In genomic region chr12:51730745-51731144, GRCh38 we compare ENCODE assay signal across 26 cellular contexts.
DNase-seq lines count a peak whose midpoint lies in the region; ATAC-seq, FAIRE-seq and TF ChIP-seq lines count a peak whose summit lies in the region.
"Had no signal": no experiment of that assay in that cellular context is flagged by ENCODE, and none has a peak within 500 bp of the region (broad histone marks: within the 10 kb centered on the region; RNA-seq: fewer than 3 reads in every experiment).

No MANE protein-coding gene starts in this region.

- H3K4me2 ChIP-seq in SK-N-SH = no peak overlapping the region
- H3K4me2 ChIP-seq in HepG2 (ENCODE audit: low read depth, low read length) = no peak overlapping the region
- H3K4me2 ChIP-seq: BLaER1 had no signal

- DNase-seq in SK-N-SH = no peak
- DNase-seq in SK-N-DZ (ENCODE audit: low spot score) = peak; percentile 60
- no peak for DNase-seq in HepG2 (ENCODE audit: low spot score)
- no peak for DNase-seq in stimulated activated naive CD4-positive, alpha-beta T cell treated with Interleukin-2 at 50 U/mL for 16 hours (lab: John Stamatoyannopoulos, UW)
- no peak for DNase-seq in NCI-H345 treated with DMSO at 0.1 percent for 48 hours (lab: John Stamatoyannopoulos, UW; ENCODE audit: unreplicated experiment)
- DNase-seq in RKO (ENCODE audit: low spot score) = no peak
- DNase-seq: ACHN; BE2C; C1 segment of cervical spinal cord; CD4-positive, alpha-beta memory T cell; CD4-positive, CD25-positive, alpha-beta regulatory T cell; CD8-positive, alpha-beta memory T cell; COR-L47; DMS 273 treated with DMSO at 0.1 percent for 48 hours; DMS153; DMS53; DMS79; DND-41; EL; GDM1 had no signal

- H3K4me3 ChIP-seq in SK-N-SH (ENCODE audit: low read depth in 2 of 2, low read length in 1 of 2) = no peak overlapping the region
- no peak overlapping the region for H3K4me3 ChIP-seq in HepG2 (replicated peaks in 1 of 3; ENCODE audit: insufficient read depth in 1 of 3, low read depth in 2 of 3, low read length in 3 of 3)
- H3K4me3 ChIP-seq: BLaER1, GM12878 had no signal

- H3K4me1 ChIP-seq in SK-N-SH (ENCODE audit: control insufficient read depth in 1 of 2, insufficient read depth in 2 of 2, low read depth in 1 of 2, low read length in 1 of 2) = no peaks in the 10 kb centered on the region; a peak in 1 of 4 replicates
- H3K4me1 ChIP-seq in HepG2 (ENCODE audit: insufficient read depth, low read length) = no peaks in the 10 kb centered on the region
- H3K4me1 ChIP-seq: BE2C, BLaER1 had no signal

- H3K36me3 ChIP-seq in SK-N-SH (replicated peaks in 1 of 2; ENCODE audit: control insufficient read depth in 1 of 2, insufficient read depth in 2 of 2, low read length in 1 of 2) (peaks cover 9 to 45% of the 10 kb centered on the region in 2 experiments), HepG2 (replicated peaks in 1 of 2; ENCODE audit: control insufficient read depth in 1 of 2, insufficient read depth in 2 of 2, low read length in 2 of 2) (no peaks in the 10 kb centered on the region)
- H3K36me3 ChIP-seq: BE2C, BLaER1 had no signal

- TF ChIP-seq CTCF in SK-N-SH (IDR thresholded peaks at IDR 0.05) (no peak), HepG2 (CRISPR knock-in tag; IDR thresholded peaks at IDR 0.05) (no peak)

- H2AFZ ChIP-seq in SK-N-SH (ENCODE audit: low read depth) = no peak overlapping the region
- no peak overlapping the region for H2AFZ ChIP-seq in HepG2 (ENCODE audit: low read length)

- H4K20me1 ChIP-seq in SK-N-SH (ENCODE audit: insufficient read depth) (no peaks in the 10 kb centered on the region), HepG2 (ENCODE audit: insufficient read depth, low read length) (no peaks in the 10 kb centered on the region)
- H4K20me1 ChIP-seq: BLaER1 had no signal

- no peak for TF ChIP-seq RAD21 in SK-N-SH (IDR thresholded peaks at IDR 0.05; ENCODE audit: low read length)
- TF ChIP-seq RAD21 in HepG2 (CRISPR knock-in tag; IDR thresholded peaks at IDR 0.05) = no peak

- no peak for TF ChIP-seq POLR2A in HepG2 (IDR thresholded peaks at IDR 0.05; ENCODE audit: insufficient read depth in 1 of 2, low read depth in 2 of 2, low read length in 2 of 2)

- 47% methylated on average over 2 of the region's 2 CpGs for WGBS in SK-N-SH (ENCODE audit: low lambda C conversion rate)
- 37% methylated on average over 2 of the region's 2 CpGs for WGBS in HepG2 (ENCODE audit: low lambda C conversion rate)

- H3K27ac ChIP-seq in SK-N-SH (ENCODE audit: low read depth in 2 of 2, low read length in 1 of 2) (no peak overlapping the region), HepG2 (ENCODE audit: extremely low read length, insufficient read depth, low read length) (no peak overlapping the region)
- H3K27ac ChIP-seq: 22Rv1, BLaER1 had no signal

- H3K27me3 ChIP-seq in SK-N-SH (ENCODE audit: insufficient read depth) = no peaks in the 10 kb centered on the region
- no peaks in the 10 kb centered on the region; a peak in 1 of 5 replicates for H3K27me3 ChIP-seq in HepG2 (ENCODE audit: control insufficient read depth in 1 of 2, insufficient read depth in 2 of 2, low read length in 2 of 2)
- H3K27me3 ChIP-seq: BE2C, BLaER1 had no signal

- CTCF ChIA-PET in SK-N-SH (lab: Yijun Ruan, JAX) (interaction anchor here (1.7 kb wide), 1 partner anchor 19 kb away, joined by 5 read pairs; no protein-coding TSS in a partner anchor), HepG2 (lab: Yijun Ruan, JAX; ENCODE audit: low intra/inter-chr PET ratio, low total read pairs) (no interaction called here)

- H3K9ac ChIP-seq in SK-N-SH (no peak overlapping the region), HepG2 (ENCODE audit: insufficient read depth, low read depth, low read length) (no peak overlapping the region)
- H3K9ac ChIP-seq: BLaER1 had no signal

- H3K9me2 ChIP-seq in SK-N-SH = no peaks in the 10 kb centered on the region

- H3K79me2 ChIP-seq in SK-N-SH (ENCODE audit: insufficient read depth) (0 out of 2 replicates have a peak, but pooled peaks cover 4% of the 10 kb centered on the region), HepG2 (ENCODE audit: insufficient read depth, low read length) (no peaks in the 10 kb centered on the region)

- in situ Hi-C loops in HepG2 (cut with HindIII; ENCODE audit: extremely low pct_ligation_motif_present, low pct_unique_long_range_greater_than_20kb) = no loop called here

- POLR2A ChIA-PET in SK-N-SH (lab: Yijun Ruan, JAX) = no interaction called here
- POLR2A ChIA-PET in HepG2 (lab: Yijun Ruan, JAX) = no interaction called here

- H3K9me3 ChIP-seq in SK-N-SH (peaks cover 9% of the 10 kb centered on the region), HepG2 (ENCODE audit: low read length) (no peaks in the 10 kb centered on the region)
- H3K9me3 ChIP-seq: BE2C had no signal

- intact Hi-C loops in HepG2 (cut with micrococcal nuclease; ENCODE audit: unreplicated experiment) = no loop called here

- TF ChIP-seq EP300 in SK-N-SH (IDR thresholded peaks at IDR 0.05; ENCODE audit: borderline replicate concordance in 1 of 2, low read depth in 1 of 2, low read length in 1 of 2) (no peak), HepG2 (IDR thresholded peaks at IDR 0.05; ENCODE audit: low read depth in 2 of 2, low read length in 2 of 2) (no peak), HepG2 (CRISPR knock-in tag; IDR thresholded peaks at IDR 0.05; ENCODE audit: borderline replicate concordance) (no peak)

- peaks cover 9% of the 10 kb centered on the region for H3F3A ChIP-seq in SK-N-SH (replicated peaks; ENCODE audit: insufficient read depth)

- no peak for FAIRE-seq in HepG2 (lab: Jason Lieb, UNC)
- FAIRE-seq: GM12878, GM12892, GM18507 had no signal

- ATAC-seq in SK-N-SH treated with all-trans-retinoic acid at 6 μM for 48 hours = no peak
- ATAC-seq in HepG2 = no peak
- ATAC-seq: GM12878 had no signal

- BruUV-seq in HepG2 (replicated peaks; lab: Mats Ljungman, UMichigan) = no TSS peak

TF ChIP-seq in SK-N-SH treated with all-trans-retinoic acid at 6 μM for 48 hours, 23 proteins besides CTCF, POLR2A, EP300 and RAD21:
- no peak for TF ChIP-seq GLIS3 (CRISPR knock-in tag; IDR thresholded peaks at IDR 0.05)
- TF ChIP-seq ZC3H10 (CRISPR knock-in tag; IDR thresholded peaks at IDR 0.05) = no peak
- no peak for TF ChIP-seq POU6F1 (CRISPR knock-in tag; IDR thresholded peaks at IDR 0.05; ENCODE audit: borderline replicate concordance, low read depth)
- no peak for TF ChIP-seq ZFP30 (CRISPR knock-in tag; IDR thresholded peaks at IDR 0.05)
- TF ChIP-seq ZNF70 (CRISPR knock-in tag; IDR thresholded peaks at IDR 0.05) = peak; percentile 55; the same call in 1 of the 2 replicates
- TF ChIP-seq ISL1 (CRISPR knock-in tag; IDR thresholded peaks at IDR 0.05) = no peak

TF ChIP-seq in SK-N-SH, 30 proteins besides CTCF, POLR2A, EP300 and RAD21 (continues in another document):
- TF ChIP-seq EZH2phosphoT487 (IDR thresholded peaks at IDR 0.05; ENCODE audit: borderline replicate concordance, low read depth) = no peak
- no peak for TF ChIP-seq MEF2A (IDR thresholded peaks at IDR 0.05; ENCODE audit: borderline replicate concordance, low read depth)
- no peak for TF ChIP-seq USF1 (IDR thresholded peaks at IDR 0.05; ENCODE audit: borderline replicate concordance, low read depth)
- no peak for TF ChIP-seq FOSL2 (IDR thresholded peaks at IDR 0.05; ENCODE audit: borderline replicate concordance, low read depth)
- no peak for TF ChIP-seq TEAD4 (IDR thresholded peaks at IDR 0.05; ENCODE audit: borderline replicate concordance, insufficient read depth)

TF ChIP-seq in HepG2, 621 proteins besides CTCF, POLR2A, EP300 and RAD21:
- TF ChIP-seq ZMYM4 (CRISPR knock-in tag; IDR thresholded peaks at IDR 0.05) = no peak
- peak; percentile 19 for TF ChIP-seq HNRNPK (IDR thresholded peaks at IDR 0.05; ENCODE audit: low read depth, low read length, poor library complexity, severe bottlenecking)
TF ChIP-seq in HepG2: peak in this region for 1.
